In genomic region chr6:90238663-90239542, GRCh38 we compare ENCODE assay signal across 17 cellular contexts. TPM values are rescaled to one million over a fixed set of nuclear protein-coding genes. Genes with fewer than 3 reads are reported as not detected.
A peak's percentile ranks its signal among the peaks of the same experiment; 100 is the strongest.
DNase-seq lines count a peak whose midpoint lies in the region; ATAC-seq and TF ChIP-seq lines count a peak whose summit lies in the region.
"Had no signal": no experiment of that assay in that cellular context is flagged by ENCODE, and none has a peak within 500 bp of the region (broad histone marks: within the 10 kb centered on the region; RNA-seq: fewer than 3 reads in every experiment).

No MANE protein-coding gene starts in this region.

- DNase-seq in activated CD4-positive, alpha-beta T cell treated with anti-CD3 and anti-CD28 coated beads, Interleukin-2, amount 10 ng/mL, durations not matched to agents 7 days and 5 days: no peak
- no peak for DNase-seq in activated CD4-positive, alpha-beta T cell treated with anti-CD3 and anti-CD28 coated beads for 4 hours
- no peak for DNase-seq in glutamatergic neuron
- peak; percentile 76 for DNase-seq in retinal pigment epithelial cell (ENCODE audit: low read depth)
- DNase-seq in activated CD4-positive, CD25-positive, alpha-beta regulatory T cell (lab: John Stamatoyannopoulos, UW): no peak
- DNase-seq: ACHN; activated CD4-positive, CD25-positive, alpha-beta regulatory T cell treated with anti-CD3 and anti-CD28 coated beads, Interleukin-2, amount 50 U/mL, for 72 hours; dorsolateral prefrontal cortex; esophagus squamous epithelium; head of caudate nucleus; MM.1S; NCI-H187 treated with DMSO at 0.1 percent for 48 hours; NCI-H526 treated with DMSO at 0.1 percent for 48 hours had no signal

- no peaks in the 10 kb centered on the region for H4K20me1 ChIP-seq in OCI-LY1 (ENCODE audit: insufficient read depth, low read length)

- H3K4me3 ChIP-seq in OCI-LY1 (ENCODE audit: low read depth, low read length, poor library complexity, severe bottlenecking) (no peak overlapping the region), retinal pigment epithelial cell (ENCODE audit: low read length) (no peak overlapping the region)
- H3K4me3 ChIP-seq: dorsolateral prefrontal cortex, esophagus squamous epithelium, GM12878 had no signal

- H3K27ac ChIP-seq in OCI-LY1 (ENCODE audit: low read depth, low read length, poor library complexity, severe bottlenecking): peak overlapping the region; percentile 7
- H3K27ac ChIP-seq: dorsolateral prefrontal cortex, esophagus squamous epithelium had no signal

- H3K27me3 ChIP-seq in OCI-LY1 (ENCODE audit: insufficient read depth, low read length): no peaks in the 10 kb centered on the region
- H3K27me3 ChIP-seq: dorsolateral prefrontal cortex, esophagus squamous epithelium had no signal

- H3K27ac Mint-ChIP-seq in activated CD4-positive, alpha-beta T cell treated with anti-CD3 and anti-CD28 coated beads, Interleukin-2, amount 10 ng/mL, durations not matched to agents 7 days and 5 days: peak overlapping the region; percentile 88
- peak overlapping the region; percentile 78 for H3K27ac Mint-ChIP-seq in glutamatergic neuron (ENCODE audit: unreplicated experiment)

- CTCF ChIA-PET in activated CD4-positive, alpha-beta T cell treated with anti-CD3 and anti-CD28 coated beads, Interleukin-2, amount 10 ng/mL, durations not matched to agents 7 days and 5 days (lab: Charles Lee): interaction anchor here (0.8 to 1.9 kb wide), 7 partner anchors 8 to 46 kb away, joined by 3 to 5 read pairs (median 4); no protein-coding TSS in a partner anchor

- peaks cover 79% of the 10 kb centered on the region for H3K36me3 ChIP-seq in OCI-LY1 (ENCODE audit: insufficient read depth, low read length)
- H3K36me3 ChIP-seq: esophagus squamous epithelium had no signal

- no peak overlapping the region for H2AFZ ChIP-seq in OCI-LY1 (ENCODE audit: low read length)

- peaks cover 6% of the 10 kb centered on the region for H3K9me3 Mint-ChIP-seq in activated CD4-positive, alpha-beta T cell treated with anti-CD3 and anti-CD28 coated beads, Interleukin-2, amount 10 ng/mL, durations not matched to agents 7 days and 5 days
- peaks cover 2% of the 10 kb centered on the region for H3K9me3 Mint-ChIP-seq in glutamatergic neuron (ENCODE audit: unreplicated experiment)

- H3K9ac ChIP-seq in OCI-LY1 (ENCODE audit: low read length): no peak overlapping the region

- H3K9me3 ChIP-seq in OCI-LY1 (ENCODE audit: low read length): no peaks in the 10 kb centered on the region
- H3K9me3 ChIP-seq: esophagus squamous epithelium had no signal

- no peak overlapping the region for H3K4me2 ChIP-seq in OCI-LY1 (ENCODE audit: low read length)

- no peaks in the 10 kb centered on the region for H3F3A ChIP-seq in OCI-LY1 (ENCODE audit: insufficient read depth, low read length)

- no peaks in the 10 kb centered on the region for H3K27me3 Mint-ChIP-seq in activated CD4-positive, alpha-beta T cell treated with anti-CD3 and anti-CD28 coated beads, Interleukin-2, amount 10 ng/mL, durations not matched to agents 7 days and 5 days
- no peaks in the 10 kb centered on the region for H3K27me3 Mint-ChIP-seq in glutamatergic neuron (ENCODE audit: unreplicated experiment)

- peaks cover 92% of the 10 kb centered on the region for H3K79me2 ChIP-seq in OCI-LY1 (ENCODE audit: insufficient read depth, low read length)

- ATAC-seq in HG02623 (IDR thresholded peaks at IDR 0.05; ENCODE audit: unreplicated experiment): no peak
- no peak for ATAC-seq in GM19328 (IDR thresholded peaks at IDR 0.05; ENCODE audit: unreplicated experiment)
- ATAC-seq: GM12878 had no signal

- peak overlapping the region; percentile 24 for H3K4me3 Mint-ChIP-seq in activated CD4-positive, alpha-beta T cell treated with anti-CD3 and anti-CD28 coated beads, Interleukin-2, amount 10 ng/mL, durations not matched to agents 7 days and 5 days
- H3K4me3 Mint-ChIP-seq in glutamatergic neuron (ENCODE audit: unreplicated experiment): peak overlapping the region; percentile 42

- peaks cover 56% of the 10 kb centered on the region for H3K36me3 Mint-ChIP-seq in activated CD4-positive, alpha-beta T cell treated with anti-CD3 and anti-CD28 coated beads, Interleukin-2, amount 10 ng/mL, durations not matched to agents 7 days and 5 days (ENCODE audit: low read depth)
- H3K36me3 Mint-ChIP-seq in glutamatergic neuron (ENCODE audit: unreplicated experiment): peaks cover 6% of the 10 kb centered on the region

- POLR2A ChIA-PET in activated CD4-positive, alpha-beta T cell treated with anti-CD3 and anti-CD28 coated beads, Interleukin-2, amount 10 ng/mL, durations not matched to agents 7 days and 5 days (lab: Charles Lee): interaction anchor here (0.6 to 1.0 kb wide), 3 partner anchors 29 to 173 kb away, joined by 3 to 4 read pairs (median 3); no protein-coding TSS in a partner anchor

- no peaks in the 10 kb centered on the region for H3K9me2 ChIP-seq in OCI-LY1 (ENCODE audit: low read depth, low read length)

- H3K4me1 Mint-ChIP-seq in activated CD4-positive, alpha-beta T cell treated with anti-CD3 and anti-CD28 coated beads, Interleukin-2, amount 10 ng/mL, durations not matched to agents 7 days and 5 days: peaks cover 80% of the 10 kb centered on the region
- H3K4me1 Mint-ChIP-seq in glutamatergic neuron (ENCODE audit: low read depth, unreplicated experiment): peaks cover 20% of the 10 kb centered on the region

- peaks cover 41% of the 10 kb centered on the region for H3K4me1 ChIP-seq in OCI-LY1 (ENCODE audit: insufficient read depth, low read length, severe bottlenecking)
- H3K4me1 ChIP-seq: esophagus squamous epithelium had no signal

- TF ChIP-seq CTCF in OCI-LY1 (IDR thresholded peaks at IDR 0.05; ENCODE audit: low read length) (no peak), glutamatergic neuron (IDR thresholded peaks at IDR 0.05; ENCODE audit: partially characterized antibody, unreplicated experiment) (no peak), retinal pigment epithelial cell (conservative IDR thresholded peaks at IDR 0.05; ENCODE audit: low read depth, low read length) (no peak)

RNA-seq across cellular contexts. Expression of gene BACH2, which starts 57.7 kb away (rescaled TPM):
- total RNA-seq in activated CD4-positive, alpha-beta T cell treated with anti-CD3 and anti-CD28 coated beads, Interleukin-2, amount 10 ng/mL, durations not matched to agents 7 days and 5 days: 10 to 100 TPM; 59.4 to 61.6 TPM
- 96.4 TPM for total RNA-seq in glutamatergic neuron (ENCODE audit: unreplicated experiment)
